Comparison of ENCODE assay signal across 1 cellular context in the genomic region with DNA sequence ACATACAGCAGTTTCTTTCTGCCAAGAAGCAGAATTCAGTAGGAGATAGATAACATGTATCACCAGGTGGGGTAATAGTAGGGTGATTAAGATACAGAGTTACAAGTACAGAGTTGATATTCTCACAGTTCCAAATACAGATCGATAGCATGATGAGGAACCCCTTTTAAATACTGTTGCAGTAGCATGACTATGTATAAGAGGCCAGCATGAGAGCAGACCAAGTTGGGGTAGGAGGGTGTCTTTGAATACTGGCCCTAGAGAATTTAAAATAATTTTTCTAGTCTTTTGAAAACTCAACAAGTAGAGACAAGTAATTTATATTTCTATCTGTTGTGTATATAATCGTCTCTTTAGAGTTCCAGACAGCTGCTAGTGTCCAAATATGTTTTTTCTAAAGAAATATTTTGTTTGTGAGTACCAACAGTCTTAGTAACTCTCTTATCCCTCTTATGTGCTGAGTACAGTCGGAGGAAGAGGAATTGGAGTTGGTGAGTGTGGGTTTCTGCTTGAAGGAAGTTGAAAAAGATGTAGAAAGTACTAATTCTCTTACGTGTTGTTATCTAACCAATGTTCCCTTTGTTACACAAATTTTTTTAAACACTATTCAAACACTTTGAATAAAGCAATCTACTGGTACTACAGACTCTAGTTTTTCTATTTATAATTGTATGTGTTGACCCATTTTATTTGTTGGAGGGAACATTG.
A peak's percentile ranks its signal among the peaks of the same experiment; 100 is the strongest.
TF ChIP-seq lines count a peak whose summit lies in the region.

No MANE protein-coding gene starts in this region.

TF ChIP-seq in K562, 482 proteins besides CTCF, POLR2A, EP300 and RAD21 (continued from another document and continues in another):
- peak; percentile 33; the same call in 1 of the 2 replicates for TF ChIP-seq HINFP (tag; conservative IDR thresholded peaks at IDR 0.05; ENCODE audit: low read depth)
- no peak for TF ChIP-seq RBM17 (IDR thresholded peaks at IDR 0.05; ENCODE audit: borderline replicate concordance, low read depth, low read length)
- 0 out of 4 replicates have a peak, but pooled peaks of 1 of the 2 experiments have one; percentile 5 for TF ChIP-seq MAZ (CRISPR knock-in tag; conservative IDR thresholded peaks at IDR 0.05 in 1 of 2, IDR thresholded peaks at IDR 0.05 in 1 of 2)
- TF ChIP-seq NFXL1 (CRISPR knock-in tag; IDR thresholded peaks at IDR 0.05): no peak
- TF ChIP-seq U2AF2 (optimal IDR thresholded peaks at IDR 0.05; ENCODE audit: low read depth, low read length): no peak
- no peak for TF ChIP-seq SIN3B (IDR thresholded peaks at IDR 0.05; ENCODE audit: low read depth)
- TF ChIP-seq ZNF398 (CRISPR knock-in tag; IDR thresholded peaks at IDR 0.05): no peak
- TF ChIP-seq ZBTB1 (CRISPR knock-in tag; IDR thresholded peaks at IDR 0.05; ENCODE audit: borderline replicate concordance, low read depth): no peak
- TF ChIP-seq, protein P1, sequence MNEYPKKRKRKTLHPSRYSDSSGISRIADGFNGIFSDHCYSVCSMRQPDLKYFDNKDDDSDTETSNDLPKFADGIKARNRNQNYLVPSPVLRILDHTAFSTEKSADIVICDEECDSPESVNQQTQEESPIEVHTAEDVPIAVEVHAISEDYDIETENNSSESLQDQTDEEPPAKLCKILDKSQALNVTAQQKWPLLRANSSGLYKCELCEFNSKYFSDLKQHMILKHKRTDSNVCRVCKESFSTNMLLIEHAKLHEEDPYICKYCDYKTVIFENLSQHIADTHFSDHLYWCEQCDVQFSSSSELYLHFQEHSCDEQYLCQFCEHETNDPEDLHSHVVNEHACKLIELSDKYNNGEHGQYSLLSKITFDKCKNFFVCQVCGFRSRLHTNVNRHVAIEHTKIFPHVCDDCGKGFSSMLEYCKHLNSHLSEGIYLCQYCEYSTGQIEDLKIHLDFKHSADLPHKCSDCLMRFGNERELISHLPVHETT (CRISPR knock-in tag; conservative IDR thresholded peaks at IDR 0.05 in 1 of 2, IDR thresholded peaks at IDR 0.05 in 1 of 2): no peak
- TF ChIP-seq ZBTB40 (IDR thresholded peaks at IDR 0.05): no peak
- no peak for TF ChIP-seq ZBTB40 (CRISPR knock-in tag; IDR thresholded peaks at IDR 0.05)
- no peak for TF ChIP-seq RFX1 (IDR thresholded peaks at IDR 0.05)
- TF ChIP-seq NCOA6 (IDR thresholded peaks at IDR 0.05): no peak
- TF ChIP-seq HNRNPK (IDR thresholded peaks at IDR 0.05; ENCODE audit: low read depth, low read length, poor library complexity, severe bottlenecking): no peak
- TF ChIP-seq PHB (CRISPR knock-in tag; IDR thresholded peaks at IDR 0.05): no peak
- TF ChIP-seq ZNF780A (CRISPR knock-in tag; IDR thresholded peaks at IDR 0.05): no peak
- no peak for TF ChIP-seq VEZF1 (CRISPR knock-in tag; IDR thresholded peaks at IDR 0.05)
- no peak for TF ChIP-seq SNAPC5 (CRISPR knock-in tag; IDR thresholded peaks at IDR 0.05)
- no peak for TF ChIP-seq ZFX (CRISPR knock-in tag; IDR thresholded peaks at IDR 0.05)
- TF ChIP-seq ZNF253 (CRISPR knock-in tag; conservative IDR thresholded peaks at IDR 0.05): no peak
- TF ChIP-seq ZNF232 (CRISPR knock-in tag; IDR thresholded peaks at IDR 0.05): no peak
- no peak for TF ChIP-seq MIER1 (IDR thresholded peaks at IDR 0.05; ENCODE audit: low read depth)
- peak; percentile 48; the same call in 1 of the 2 replicates for TF ChIP-seq ZNF584 (CRISPR knock-in tag; IDR thresholded peaks at IDR 0.05; ENCODE audit: low read depth)
- TF ChIP-seq, protein P2, sequence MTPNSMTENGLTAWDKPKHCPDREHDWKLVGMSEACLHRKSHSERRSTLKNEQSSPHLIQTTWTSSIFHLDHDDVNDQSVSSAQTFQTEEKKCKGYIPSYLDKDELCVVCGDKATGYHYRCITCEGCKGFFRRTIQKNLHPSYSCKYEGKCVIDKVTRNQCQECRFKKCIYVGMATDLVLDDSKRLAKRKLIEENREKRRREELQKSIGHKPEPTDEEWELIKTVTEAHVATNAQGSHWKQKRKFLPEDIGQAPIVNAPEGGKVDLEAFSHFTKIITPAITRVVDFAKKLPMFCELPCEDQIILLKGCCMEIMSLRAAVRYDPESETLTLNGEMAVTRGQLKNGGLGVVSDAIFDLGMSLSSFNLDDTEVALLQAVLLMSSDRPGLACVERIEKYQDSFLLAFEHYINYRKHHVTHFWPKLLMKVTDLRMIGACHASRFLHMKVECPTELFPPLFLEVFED (CRISPR knock-in tag; conservative IDR thresholded peaks at IDR 0.05): no peak
- TF ChIP-seq TGIF2 (CRISPR knock-in tag; IDR thresholded peaks at IDR 0.05): no peak
- TF ChIP-seq TEAD2 (tag; IDR thresholded peaks at IDR 0.05): 0 out of 2 replicates have a peak, but pooled peaks have one; percentile 15
- no peak for TF ChIP-seq GTF2A2 (tag; IDR thresholded peaks at IDR 0.05)
- TF ChIP-seq, protein P3, sequence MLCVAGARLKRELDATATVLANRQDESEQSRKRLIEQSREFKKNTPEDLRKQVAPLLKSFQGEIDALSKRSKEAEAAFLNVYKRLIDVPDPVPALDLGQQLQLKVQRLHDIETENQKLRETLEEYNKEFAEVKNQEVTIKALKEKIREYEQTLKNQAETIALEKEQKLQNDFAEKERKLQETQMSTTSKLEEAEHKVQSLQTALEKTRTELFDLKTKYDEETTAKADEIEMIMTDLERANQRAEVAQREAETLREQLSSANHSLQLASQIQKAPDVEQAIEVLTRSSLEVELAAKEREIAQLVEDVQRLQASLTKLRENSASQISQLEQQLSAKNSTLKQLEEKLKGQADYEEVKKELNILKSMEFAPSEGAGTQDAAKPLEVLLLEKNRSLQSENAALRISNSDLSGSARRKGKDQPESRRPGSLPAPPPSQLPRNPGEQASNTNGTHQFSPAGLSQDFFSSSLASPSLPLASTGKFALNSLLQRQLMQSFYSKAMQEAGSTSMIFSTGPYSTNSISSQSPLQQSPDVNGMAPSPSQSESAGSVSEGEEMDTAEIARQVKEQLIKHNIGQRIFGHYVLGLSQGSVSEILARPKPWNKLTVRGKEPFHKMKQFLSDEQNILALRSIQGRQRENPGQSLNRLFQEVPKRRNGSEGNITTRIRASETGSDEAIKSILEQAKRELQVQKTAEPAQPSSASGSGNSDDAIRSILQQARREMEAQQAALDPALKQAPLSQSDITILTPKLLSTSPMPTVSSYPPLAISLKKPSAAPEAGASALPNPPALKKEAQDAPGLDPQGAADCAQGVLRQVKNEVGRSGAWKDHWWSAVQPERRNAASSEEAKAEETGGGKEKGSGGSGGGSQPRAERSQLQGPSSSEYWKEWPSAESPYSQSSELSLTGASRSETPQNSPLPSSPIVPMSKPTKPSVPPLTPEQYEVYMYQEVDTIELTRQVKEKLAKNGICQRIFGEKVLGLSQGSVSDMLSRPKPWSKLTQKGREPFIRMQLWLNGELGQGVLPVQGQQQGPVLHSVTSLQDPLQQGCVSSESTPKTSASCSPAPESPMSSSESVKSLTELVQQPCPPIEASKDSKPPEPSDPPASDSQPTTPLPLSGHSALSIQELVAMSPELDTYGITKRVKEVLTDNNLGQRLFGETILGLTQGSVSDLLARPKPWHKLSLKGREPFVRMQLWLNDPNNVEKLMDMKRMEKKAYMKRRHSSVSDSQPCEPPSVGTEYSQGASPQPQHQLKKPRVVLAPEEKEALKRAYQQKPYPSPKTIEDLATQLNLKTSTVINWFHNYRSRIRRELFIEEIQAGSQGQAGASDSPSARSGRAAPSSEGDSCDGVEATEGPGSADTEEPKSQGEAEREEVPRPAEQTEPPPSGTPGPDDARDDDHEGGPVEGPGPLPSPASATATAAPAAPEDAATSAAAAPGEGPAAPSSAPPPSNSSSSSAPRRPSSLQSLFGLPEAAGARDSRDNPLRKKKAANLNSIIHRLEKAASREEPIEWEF (CRISPR knock-in tag; IDR thresholded peaks at IDR 0.05): peak; percentile 32; the same call in 1 of the 2 replicates
- TF ChIP-seq PYGO2 (tag; IDR thresholded peaks at IDR 0.05): no peak
- no peak for TF ChIP-seq ZNF324 (CRISPR knock-in tag; IDR thresholded peaks at IDR 0.05)
- no peak for TF ChIP-seq ZNF408 (CRISPR knock-in tag; IDR thresholded peaks at IDR 0.05; ENCODE audit: low read depth)
- no peak for TF ChIP-seq ELF2 (CRISPR knock-in tag; IDR thresholded peaks at IDR 0.05)
